Comparison of ENCODE assay signal across 10 cellular contexts in genomic region chr19:34523408-34523807, GRCh38. TPM values are rescaled to one million over a fixed set of nuclear protein-coding genes. Genes with fewer than 3 reads are reported as not detected.
"Had no signal": no experiment of that assay in that cellular context is flagged by ENCODE, and none has a peak within 500 bp of the region (broad histone marks: within the 10 kb centered on the region; RNA-seq: fewer than 3 reads in every experiment).

No MANE protein-coding gene starts in this region.

- DNase-seq: IMR-90, Karpas-422, KBM-7, KG1 had no signal

- ATAC-seq: HepG2, K562 had no signal

- H3K4me3 ChIP-seq: K562 had no signal

- H3K27ac ChIP-seq: HL-60, KMS-11 had no signal

- H3K9ac ChIP-seq: KMS-11 had no signal

- H3K4me2 ChIP-seq: KMS-11 had no signal

- H3K36me3 Mint-ChIP-seq: IgD-negative memory B cell had no signal

- FAIRE-seq: HepG2, HTR-8/SVneo, K562 had no signal

- H3K27ac Mint-ChIP-seq: IgD-negative memory B cell had no signal

RNA-seq across cellular contexts. Expression of gene WTIP, which starts 41.9 kb away (rescaled TPM):
- polyA plus RNA-seq: IgD-negative memory B cell had no signal
